ENCODE assay signal across 6 cellular contexts in the genomic region with DNA sequence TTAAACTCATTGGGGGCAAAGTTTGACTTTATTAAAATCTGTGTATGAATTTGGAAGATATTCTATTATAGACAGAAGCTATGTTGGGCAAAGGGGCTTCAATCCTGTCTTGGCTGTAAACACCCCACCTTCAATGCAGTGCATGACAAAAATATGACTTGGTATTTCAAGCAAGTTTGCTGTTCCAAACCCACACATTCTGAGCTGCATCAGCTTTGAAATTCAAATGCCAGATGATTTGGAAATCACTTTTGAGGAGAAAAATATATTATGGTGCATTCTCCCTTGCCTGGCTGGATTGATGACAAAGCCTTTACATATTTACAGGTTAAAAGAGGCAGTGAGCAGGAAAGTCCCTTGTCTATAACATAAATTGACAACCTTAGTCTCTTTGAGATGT.
"Had no signal": no experiment of that assay in that cellular context is flagged by ENCODE, and none has a peak within 500 bp of the region (broad histone marks: within the 10 kb centered on the region; RNA-seq: fewer than 3 reads in every experiment).

No MANE protein-coding gene starts in this region.

- H2AFZ ChIP-seq: GM23338 had no signal

- DNase-seq: H9, HFFc6 had no signal

- H3K4me3 ChIP-seq: GM23338 had no signal

- ATAC-seq: GM23338, HCT116, HepG2 had no signal

- H3K27ac ChIP-seq: HL-60 had no signal

- H3K4me2 ChIP-seq: GM23338 had no signal
